In genomic region chr6:155174576-155175174, GRCh38 we compare ENCODE assay signal across 1 cellular context.
TF ChIP-seq lines count a peak whose summit lies in the region.

No MANE protein-coding gene starts in this region.

TF ChIP-seq in K562, 482 proteins besides CTCF, POLR2A, EP300 and RAD21 (continued from another document):
- TF ChIP-seq HDAC2 (IDR thresholded peaks at IDR 0.05) (peak; percentile 42; the same call in 1 of the 2 replicates), MEIS2 (IDR thresholded peaks at IDR 0.05; ENCODE audit: partially characterized antibody) (peak; percentile 88), COPS2 (conservative IDR thresholded peaks at IDR 0.05) (no peak), ZNF134 (CRISPR knock-in tag; conservative IDR thresholded peaks at IDR 0.05) (no peak), MTA2 (IDR thresholded peaks at IDR 0.05; ENCODE audit: low read depth) (no peak), KDM1A (IDR thresholded peaks at IDR 0.05) (peak; percentile 56 to 78; a peak in 3 of 4 replicates), NFIX (CRISPR knock-in tag; IDR thresholded peaks at IDR 0.05; ENCODE audit: low read depth) (no peak), ZNF655 (CRISPR knock-in tag; IDR thresholded peaks at IDR 0.05) (no peak), ZEB2 (IDR thresholded peaks at IDR 0.05) (0 out of 2 replicates have a peak, but pooled peaks have one; percentile 42), MCM7 (IDR thresholded peaks at IDR 0.05) (no peak), ZFP91 (CRISPR knock-in tag; IDR thresholded peaks at IDR 0.05) (peak; percentile 92), ZSCAN29 (IDR thresholded peaks at IDR 0.05) (no peak), ZKSCAN1 (IDR thresholded peaks at IDR 0.05; ENCODE audit: low read depth, low read length) (no peak), NFIC (IDR thresholded peaks at IDR 0.05) (peak; percentile 82), RFX7 (CRISPR knock-in tag; IDR thresholded peaks at IDR 0.05) (no peak), NRF1 (conservative IDR thresholded peaks at IDR 0.05 in 1 of 2, IDR thresholded peaks at IDR 0.05 in 1 of 2) (no peak), HNRNPK (IDR thresholded peaks at IDR 0.05; ENCODE audit: low read depth, low read length, poor library complexity, severe bottlenecking) (no peak), ZNF121 (CRISPR knock-in tag; conservative IDR thresholded peaks at IDR 0.05) (no peak), LCOR (CRISPR knock-in tag; IDR thresholded peaks at IDR 0.05) (0 out of 2 replicates have a peak, but pooled peaks have one; percentile 23), TAF9B (IDR thresholded peaks at IDR 0.05; ENCODE audit: partially characterized antibody) (no peak)
